ENCODE assay signal across 15 cellular contexts in the genomic region with DNA sequence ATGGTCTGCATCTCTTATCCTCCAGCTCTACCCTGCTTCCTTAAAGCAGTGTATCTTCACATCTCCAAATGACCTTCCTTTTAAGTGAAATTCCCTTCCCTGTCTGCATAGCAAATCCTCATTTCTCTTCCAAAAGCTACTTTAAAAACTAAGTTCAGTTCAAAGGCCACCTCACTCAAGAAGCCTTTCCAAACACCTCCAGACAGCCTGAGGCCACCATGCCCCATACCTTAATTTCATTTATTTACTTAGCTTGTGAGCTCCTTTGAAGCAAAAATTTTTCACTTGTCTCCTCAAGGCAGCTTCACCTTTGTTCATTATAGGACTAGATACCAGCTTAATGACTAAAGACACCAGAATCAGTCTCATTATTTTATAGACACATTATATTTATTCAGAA. TPM values are rescaled to one million over a fixed set of nuclear protein-coding genes. Genes with fewer than 3 reads are reported as not detected.
"Had no signal": no experiment of that assay in that cellular context is flagged by ENCODE, and none has a peak within 500 bp of the region (broad histone marks: within the 10 kb centered on the region; RNA-seq: fewer than 3 reads in every experiment).

No MANE protein-coding gene starts in this region.

- H3K36me3 ChIP-seq: WERI-Rb-1 had no signal

- H3K9me3 Mint-ChIP-seq: immature natural killer cell; natural killer cell; T-helper 1 cell treated with Interleukin-12 subunit alpha and Interleukin-12 subunit beta and Interleukin-4 antibody, amounts not matched to agents 30 μg/mL and 1 μg/mL, for 36 hours had no signal

- DNase-seq: activated CD4-positive, alpha-beta T cell treated with anti-CD3 and anti-CD28 coated beads for 1 hour; activated CD4-positive, alpha-beta T cell treated with anti-CD3 and anti-CD28 coated beads, Interleukin-2, amount 50 U/mL, for 4 hours; activated CD8-positive, alpha-beta memory T cell treated with anti-CD3 and anti-CD28 coated beads, Interleukin-2, amount 10 ng/mL, durations not matched to agents 7 days and 5 days; activated effector memory CD4-positive, alpha-beta T cell treated with anti-CD3 and anti-CD28 coated beads, Interleukin-2, amount 50 U/mL, for 16 hours; immature natural killer cell; natural killer cell; occipital lobe; stimulated activated CD4-positive, alpha-beta T cell treated with anti-CD3 and anti-CD28 coated beads, Interleukin-2, amount 100 ng/mL, for 24 hours; stimulated activated naive CD8-positive, alpha-beta T cell treated with anti-CD3 and anti-CD28 coated beads, Interleukin-15, Interleukin-2, amounts not matched to agents 100 U/mL and 50 U/mL, for 24 hours; substantia nigra; tibial artery; WERI-Rb-1 had no signal

- H3K27ac ChIP-seq: cardiac muscle cell, tibial artery, WERI-Rb-1 had no signal

- H3K27me3 Mint-ChIP-seq: activated CD8-positive, alpha-beta memory T cell treated with anti-CD3 and anti-CD28 coated beads, Interleukin-2, amount 10 ng/mL, durations not matched to agents 7 days and 5 days; activated naive CD8-positive, alpha-beta T cell had no signal

- H3K4me1 Mint-ChIP-seq: activated CD8-positive, alpha-beta memory T cell treated with anti-CD3 and anti-CD28 coated beads, Interleukin-2, amount 10 ng/mL, durations not matched to agents 7 days and 5 days; immature natural killer cell had no signal

- H3K4me3 Mint-ChIP-seq: activated CD8-positive, alpha-beta memory T cell treated with anti-CD3 and anti-CD28 coated beads, Interleukin-2, amount 10 ng/mL, durations not matched to agents 7 days and 5 days; activated naive CD8-positive, alpha-beta T cell; immature natural killer cell; natural killer cell; T-helper 1 cell treated with Interleukin-12 subunit alpha and Interleukin-12 subunit beta and Interleukin-4 antibody, amounts not matched to agents 30 μg/mL and 1 μg/mL, for 36 hours had no signal

- H3K4me3 ChIP-seq: cardiac muscle cell, tibial artery had no signal

- H3K9me3 ChIP-seq: tibial artery had no signal

- H3K27ac Mint-ChIP-seq: activated CD8-positive, alpha-beta memory T cell treated with anti-CD3 and anti-CD28 coated beads, Interleukin-2, amount 10 ng/mL, durations not matched to agents 7 days and 5 days; activated naive CD8-positive, alpha-beta T cell; T-helper 1 cell treated with Interleukin-12 subunit alpha and Interleukin-12 subunit beta and Interleukin-4 antibody, amounts not matched to agents 30 μg/mL and 1 μg/mL, for 36 hours had no signal

- H3K27me3 ChIP-seq: cardiac muscle cell, tibial artery had no signal

- ATAC-seq: activated CD8-positive, alpha-beta memory T cell treated with anti-CD3 and anti-CD28 coated beads, Interleukin-2, amount 10 ng/mL, durations not matched to agents 7 days and 5 days; natural killer cell; stimulated activated naive CD8-positive, alpha-beta T cell treated with anti-CD3 and anti-CD28 coated beads, Interleukin-15, Interleukin-2, amounts not matched to agents 100 U/mL and 50 U/mL, for 24 hours had no signal

RNA-seq across cellular contexts. Expression of a gene that starts 49.8 kb away (rescaled TPM):
- total RNA-seq: activated CD8-positive, alpha-beta memory T cell treated with anti-CD3 and anti-CD28 coated beads, Interleukin-2, amount 10 ng/mL, durations not matched to agents 7 days and 5 days had no signal
